Comparison of ENCODE assay signal across 23 cellular contexts in the genomic region with DNA sequence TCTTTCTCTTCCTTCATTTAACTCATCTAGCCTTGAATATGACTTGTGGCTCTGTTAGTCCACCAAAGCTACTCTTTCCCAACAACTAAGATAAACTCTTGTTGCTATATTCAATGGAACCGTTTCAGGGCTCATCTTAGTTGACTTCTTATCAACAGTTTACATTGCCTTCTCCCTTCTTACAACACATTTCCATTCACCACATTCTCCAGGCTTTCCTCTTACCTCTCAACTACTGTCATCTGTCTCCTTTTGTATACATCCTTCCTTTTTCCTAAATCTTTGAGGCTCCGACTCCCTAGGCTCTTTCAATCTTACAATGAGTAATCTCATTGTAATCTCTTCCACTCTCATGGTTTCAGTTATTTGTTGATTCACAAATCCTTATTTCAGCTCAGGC.
"Had no signal": no experiment of that assay in that cellular context is flagged by ENCODE, and none has a peak within 500 bp of the region (broad histone marks: within the 10 kb centered on the region; RNA-seq: fewer than 3 reads in every experiment).

No MANE protein-coding gene starts in this region.

- H3K4me3 ChIP-seq: left lung, lower lobe of right lung, ovary, right atrium auricular region, right lobe of liver, smooth muscle cell, tibial nerve, vagina had no signal

- FAIRE-seq: islet of Langerhans, kidney had no signal

- H3K36me3 ChIP-seq: left lung, lower lobe of right lung, ovary, right atrium auricular region, right lobe of liver had no signal

- H3K9me3 ChIP-seq: left lung, lower lobe of right lung, ovary, right atrium auricular region, right lobe of liver, tibial nerve, vagina had no signal

- H3K4me1 ChIP-seq: left lung, lower lobe of right lung, right atrium auricular region, right lobe of liver, tibial nerve, vagina had no signal

- ATAC-seq: left colon; left lung; lower lobe of right lung; natural killer cell; right lobe of liver; stimulated activated memory B cell treated with anti-CD40 and anti-IgM and Interleukin-4, amounts not matched to agents 10 μg/mL and 1 μg/mL and 100 μg/mL, for 72 hours; stimulated activated naive CD8-positive, alpha-beta T cell treated with anti-CD3 and anti-CD28 coated beads, Interleukin-15, amount 100 ng/mL, for 72 hours had no signal

- H3K27me3 ChIP-seq: left lung, ovary, right atrium auricular region, right lobe of liver, tibial nerve, vagina had no signal

- DNase-seq: kidney; left colon; left lung; lower lobe of right lung; mammary epithelial cell; mesendoderm; naive B cell; natural killer cell; ovary; right lobe of liver; stimulated activated CD4-positive, alpha-beta T cell treated with anti-CD3 and anti-CD28 coated beads, Interleukin-1b, Interleukin-23, amount 100 ng/mL, for 48 hours; stimulated activated CD4-positive, alpha-beta T cell treated with anti-CD3 and anti-CD28 coated beads, Interleukin-2, amount 100 ng/mL, for 48 hours; stimulated activated CD4-positive, alpha-beta T cell treated with anti-CD3 and anti-CD28 coated beads, Interleukin-4, amount 100 ng/mL, for 4 hours; stimulated activated CD8-positive, alpha-beta memory T cell treated with anti-CD3 and anti-CD28 coated beads, Interleukin-4, amount 100 ng/mL, for 48 hours; stimulated activated naive CD4-positive, alpha-beta T cell treated with Interleukin-2 at 50 U/mL for 16 hours; stimulated activated naive CD8-positive, alpha-beta T cell treated with anti-CD3 and anti-CD28 coated beads, Interleukin-15, amount 100 ng/mL, for 72 hours; substantia nigra had no signal

- H3K4me2 ChIP-seq: smooth muscle cell had no signal

- H3K27ac ChIP-seq: left lung, lower lobe of right lung, ovary, right atrium auricular region, right lobe of liver, tibial nerve, vagina had no signal
